Comparison of ENCODE assay signal across 20 cellular contexts in genomic region chr11:34245043-34245442, GRCh38.
DNase-seq lines count a peak whose midpoint lies in the region; ATAC-seq and TF ChIP-seq lines count a peak whose summit lies in the region.
"Had no signal": no experiment of that assay in that cellular context is flagged by ENCODE, and none has a peak within 500 bp of the region (broad histone marks: within the 10 kb centered on the region; RNA-seq: fewer than 3 reads in every experiment).

No MANE protein-coding gene starts in this region.

- H4K91ac ChIP-seq in mesenchymal stem cell (ENCODE audit: low read length): no peak overlapping the region

- no peak overlapping the region for H3K4me2 ChIP-seq in mesenchymal stem cell (ENCODE audit: low read length, poor library complexity, severe bottlenecking)

- CTCF ChIA-PET in WTC11 (lab: Charles Lee): interaction anchor here (3.0 kb wide), 1 partner anchor 71 kb away, joined by 12 read pairs; no protein-coding TSS in a partner anchor

- H3K27ac Mint-ChIP-seq in WTC11: peak overlapping the region; percentile 41; the same call in 1 of the 2 replicates

- no peaks in the 10 kb centered on the region for H3K9me3 Mint-ChIP-seq in WTC11
- H3K9me3 Mint-ChIP-seq: IgD-negative memory B cell had no signal

- no peaks in the 10 kb centered on the region for H3K9me3 ChIP-seq in mesenchymal stem cell (ENCODE audit: control insufficient read depth, low read length)
- H3K9me3 ChIP-seq: esophagus squamous epithelium had no signal

- POLR2A ChIA-PET in WTC11 (lab: Charles Lee): no interaction called here

- no peak overlapping the region for H2BK15ac ChIP-seq in mesenchymal stem cell (ENCODE audit: low read depth, poor library complexity, severe bottlenecking)

- no peak overlapping the region for H2BK5ac ChIP-seq in mesenchymal stem cell (ENCODE audit: low read depth, low read length, poor library complexity, severe bottlenecking)

- H3K79me1 ChIP-seq in mesenchymal stem cell (replicated peaks; ENCODE audit: low read length, poor library complexity, severe bottlenecking): peaks cover 28% of the 10 kb centered on the region

- H2AK5ac ChIP-seq in mesenchymal stem cell (ENCODE audit: low read length, severe bottlenecking): peak overlapping the region; percentile 71

- no peaks in the 10 kb centered on the region for H3K36me3 Mint-ChIP-seq in WTC11
- H3K36me3 Mint-ChIP-seq: IgD-negative memory B cell had no signal

- no peak overlapping the region for H4K8ac ChIP-seq in mesenchymal stem cell (ENCODE audit: low read length)

- H3K14ac ChIP-seq in mesenchymal stem cell (ENCODE audit: low read length in 2 of 2): peak overlapping the region in 1 of 2 experiments; percentile 13

- H3K27me3 Mint-ChIP-seq in WTC11 (ENCODE audit: low read depth): no peaks in the 10 kb centered on the region

- 87% methylated on average over 4 of the region's 4 CpGs for WGBS in mesenchymal stem cell

- H3K4me3 Mint-ChIP-seq in WTC11: no peak overlapping the region

- H3K23ac ChIP-seq in mesenchymal stem cell (ENCODE audit: low read length in 2 of 2): no peak overlapping the region

- no peak for TF ChIP-seq CTCF in WTC11 (IDR thresholded peaks at IDR 0.05)

- no peak for ATAC-seq in WTC11
- ATAC-seq in GM18909 (IDR thresholded peaks at IDR 0.05; ENCODE audit: poor library complexity, unreplicated experiment): no peak
- ATAC-seq: left colon had no signal

- no peaks in the 10 kb centered on the region for H3K36me3 ChIP-seq in mesenchymal stem cell (ENCODE audit: control insufficient read depth in 1 of 2, insufficient read depth in 2 of 2, low read depth in 1 of 2, low read length in 2 of 2)
- H3K36me3 ChIP-seq: esophagus squamous epithelium, WERI-Rb-1 had no signal

- H3K4me3 ChIP-seq in mesenchymal stem cell (ENCODE audit: insufficient read depth in 1 of 2, low read depth in 1 of 2, low read length in 2 of 2): no peak overlapping the region
- H3K4me3 ChIP-seq: esophagus squamous epithelium had no signal

- H3K27me3 ChIP-seq in mesenchymal stem cell (ENCODE audit: control insufficient read depth in 1 of 2, insufficient read depth in 1 of 2, low read length in 2 of 2): no peaks in the 10 kb centered on the region
- H3K27me3 ChIP-seq: esophagus squamous epithelium had no signal

- no peak overlapping the region for H2BK12ac ChIP-seq in mesenchymal stem cell (ENCODE audit: low read length in 2 of 2)

- peaks cover 24% of the 10 kb centered on the region for H3K4me1 Mint-ChIP-seq in WTC11

- H3K4me1 ChIP-seq in mesenchymal stem cell (ENCODE audit: control insufficient read depth, insufficient read depth, low read depth, low read length): peaks cover 20% of the 10 kb centered on the region

- no peak overlapping the region for H3K27ac ChIP-seq in mesenchymal stem cell (ENCODE audit: low read length, poor library complexity, severe bottlenecking)
- H3K27ac ChIP-seq: esophagus squamous epithelium, HL-60, WERI-Rb-1 had no signal

- H3K18ac ChIP-seq in mesenchymal stem cell (ENCODE audit: low read depth in 1 of 2, low read length in 2 of 2): no peak overlapping the region

- H3K4ac ChIP-seq in mesenchymal stem cell (ENCODE audit: low read depth in 1 of 2, low read length in 2 of 2): no peak overlapping the region

- H2AFZ ChIP-seq in mesenchymal stem cell (ENCODE audit: low read depth, low read length): no peak overlapping the region

- H2BK120ac ChIP-seq in mesenchymal stem cell (ENCODE audit: low read depth, low read length): no peak overlapping the region

- peak; percentile 40 for DNase-seq in stimulated activated CD4-positive, alpha-beta T cell treated with anti-CD3 and anti-CD28 coated beads, Interleukin-1b, Interleukin-23, amount 100 ng/mL, for 48 hours
- DNase-seq in stimulated activated CD4-positive, alpha-beta T cell treated with anti-CD3 and anti-CD28 coated beads, Interleukin-2, amount 100 ng/mL, for 24 hours: no peak
- DNase-seq in WTC11 (ENCODE audit: low spot score) (no peak), mesenchymal stem cell (no peak), middle frontal gyrus (ENCODE audit: extremely low spot score, low spot score) (no peak), hippocampal formation (lab: John Stamatoyannopoulos, UW) (no peak)
- DNase-seq: AML-193; cerebellar nuclear complex; COR-L47; effector memory CD4-positive, alpha-beta T cell; EL; esophagus squamous epithelium; left colon; NCI-H2029; NCI-H524; Right ventricle myocardium superior; WERI-Rb-1 had no signal

- H3K9ac ChIP-seq in mesenchymal stem cell (ENCODE audit: low read length): no peak overlapping the region

TF ChIP-seq in WTC11, 78 proteins besides CTCF, POLR2A, EP300 and RAD21 (continues in another document):
- TF ChIP-seq CDX4 (CRISPR knock-in tag; IDR thresholded peaks at IDR 0.05; ENCODE audit: borderline replicate concordance) (no peak), NR1H2 (CRISPR knock-in tag; IDR thresholded peaks at IDR 0.05) (no peak), STAT6 (CRISPR knock-in tag; conservative IDR thresholded peaks at IDR 0.05; ENCODE audit: low read depth) (no peak), NFYB (CRISPR knock-in tag; conservative IDR thresholded peaks at IDR 0.05; ENCODE audit: low read depth) (no peak), ELF4 (CRISPR knock-in tag; IDR thresholded peaks at IDR 0.05; ENCODE audit: low read depth) (no peak), CREM (CRISPR knock-in tag; IDR thresholded peaks at IDR 0.05) (no peak), ZNF423 (CRISPR knock-in tag; IDR thresholded peaks at IDR 0.05) (no peak), ZNF416 (CRISPR knock-in tag; IDR thresholded peaks at IDR 0.05) (no peak)
- TF ChIP-seq, protein P1, sequence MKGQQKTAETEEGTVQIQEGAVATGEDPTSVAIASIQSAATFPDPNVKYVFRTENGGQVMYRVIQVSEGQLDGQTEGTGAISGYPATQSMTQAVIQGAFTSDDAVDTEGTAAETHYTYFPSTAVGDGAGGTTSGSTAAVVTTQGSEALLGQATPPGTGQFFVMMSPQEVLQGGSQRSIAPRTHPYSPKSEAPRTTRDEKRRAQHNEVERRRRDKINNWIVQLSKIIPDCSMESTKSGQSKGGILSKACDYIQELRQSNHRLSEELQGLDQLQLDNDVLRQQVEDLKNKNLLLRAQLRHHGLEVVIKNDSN (CRISPR knock-in tag; IDR thresholded peaks at IDR 0.05): no peak
- TF ChIP-seq, protein P2, sequence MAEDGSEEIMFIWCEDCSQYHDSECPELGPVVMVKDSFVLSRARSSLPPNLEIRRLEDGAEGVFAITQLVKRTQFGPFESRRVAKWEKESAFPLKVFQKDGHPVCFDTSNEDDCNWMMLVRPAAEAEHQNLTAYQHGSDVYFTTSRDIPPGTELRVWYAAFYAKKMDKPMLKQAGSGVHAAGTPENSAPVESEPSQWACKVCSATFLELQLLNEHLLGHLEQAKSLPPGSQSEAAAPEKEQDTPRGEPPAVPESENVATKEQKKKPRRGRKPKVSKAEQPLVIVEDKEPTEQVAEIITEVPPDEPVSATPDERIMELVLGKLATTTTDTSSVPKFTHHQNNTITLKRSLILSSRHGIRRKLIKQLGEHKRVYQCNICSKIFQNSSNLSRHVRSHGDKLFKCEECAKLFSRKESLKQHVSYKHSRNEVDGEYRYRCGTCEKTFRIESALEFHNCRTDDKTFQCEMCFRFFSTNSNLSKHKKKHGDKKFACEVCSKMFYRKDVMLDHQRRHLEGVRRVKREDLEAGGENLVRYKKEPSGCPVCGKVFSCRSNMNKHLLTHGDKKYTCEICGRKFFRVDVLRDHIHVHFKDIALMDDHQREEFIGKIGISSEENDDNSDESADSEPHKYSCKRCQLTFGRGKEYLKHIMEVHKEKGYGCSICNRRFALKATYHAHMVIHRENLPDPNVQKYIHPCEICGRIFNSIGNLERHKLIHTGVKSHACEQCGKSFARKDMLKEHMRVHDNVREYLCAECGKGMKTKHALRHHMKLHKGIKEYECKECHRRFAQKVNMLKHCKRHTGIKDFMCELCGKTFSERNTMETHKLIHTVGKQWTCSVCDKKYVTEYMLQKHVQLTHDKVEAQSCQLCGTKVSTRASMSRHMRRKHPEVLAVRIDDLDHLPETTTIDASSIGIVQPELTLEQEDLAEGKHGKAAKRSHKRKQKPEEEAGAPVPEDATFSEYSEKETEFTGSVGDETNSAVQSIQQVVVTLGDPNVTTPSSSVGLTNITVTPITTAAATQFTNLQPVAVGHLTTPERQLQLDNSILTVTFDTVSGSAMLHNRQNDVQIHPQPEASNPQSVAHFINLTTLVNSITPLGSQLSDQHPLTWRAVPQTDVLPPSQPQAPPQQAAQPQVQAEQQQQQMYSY (CRISPR knock-in tag; IDR thresholded peaks at IDR 0.05): no peak
